Comparison of ENCODE assay signal across 1 cellular context in genomic region chr4:39658756-39659155, GRCh38.
TF ChIP-seq lines count a peak whose summit lies in the region.

No MANE protein-coding gene starts in this region.

TF ChIP-seq in SK-N-SH, 30 proteins besides CTCF, POLR2A, EP300 and RAD21:
- TF ChIP-seq REST (IDR thresholded peaks at IDR 0.05; ENCODE audit: low read depth, low read length) (no peak), EZH2phosphoT487 (IDR thresholded peaks at IDR 0.05; ENCODE audit: borderline replicate concordance, low read depth) (no peak), SMC3 (IDR thresholded peaks at IDR 0.05; ENCODE audit: low read depth, low read length) (no peak), USF1 (IDR thresholded peaks at IDR 0.05; ENCODE audit: borderline replicate concordance, low read depth) (no peak), JUND (IDR thresholded peaks at IDR 0.05) (no peak), TCF12 (IDR thresholded peaks at IDR 0.05) (no peak), GATA2 (CRISPR knock-in tag; IDR thresholded peaks at IDR 0.05) (no peak), MAX (IDR thresholded peaks at IDR 0.05; ENCODE audit: low read depth) (no peak), GABPA (IDR thresholded peaks at IDR 0.05; ENCODE audit: low read depth) (no peak), NFIC (IDR thresholded peaks at IDR 0.05; ENCODE audit: borderline replicate concordance) (no peak), RFX5 (IDR thresholded peaks at IDR 0.05; ENCODE audit: low read length) (no peak), TAF1 (IDR thresholded peaks at IDR 0.05; ENCODE audit: borderline replicate concordance, low read depth, low read length) (no peak), SIN3A (IDR thresholded peaks at IDR 0.05; ENCODE audit: borderline replicate concordance, low read depth, low read length) (no peak), USF2 (IDR thresholded peaks at IDR 0.05; ENCODE audit: borderline replicate concordance, low read depth, low read length) (no peak), NRF1 (IDR thresholded peaks at IDR 0.05; ENCODE audit: low read depth, low read length) (no peak)
